14 cellular contexts compared by ENCODE assay signal in genomic region chr15:64547275-64547674, GRCh38.
A peak's percentile ranks its signal among the peaks of the same experiment; 100 is the strongest.
DNase-seq lines count a peak whose midpoint lies in the region; ATAC-seq and TF ChIP-seq lines count a peak whose summit lies in the region.
"Had no signal": no experiment of that assay in that cellular context is flagged by ENCODE, and none has a peak within 500 bp of the region (broad histone marks: within the 10 kb centered on the region; RNA-seq: fewer than 3 reads in every experiment).

No MANE protein-coding gene starts in this region.

- H3K4me1 ChIP-seq in Karpas-422 (ENCODE audit: low read length) (peaks cover 36% of the 10 kb centered on the region), parathyroid adenoma (no peaks in the 10 kb centered on the region)

- H3K4me1 Mint-ChIP-seq in central memory CD8-positive, alpha-beta T cell: peaks cover 11% of the 10 kb centered on the region

- H3K9me2 ChIP-seq in Karpas-422 (replicated peaks; ENCODE audit: insufficient read depth, low read length): no peaks in the 10 kb centered on the region

- H3K36me3 ChIP-seq in Karpas-422 (ENCODE audit: insufficient read depth, low read length): 0 out of 2 replicates have a peak, but pooled peaks cover 3% of the 10 kb centered on the region
- H3K36me3 ChIP-seq in parathyroid adenoma (ENCODE audit: control insufficient read depth, insufficient read depth, low read length): no peaks in the 10 kb centered on the region
- H3K36me3 ChIP-seq: HAP-1 had no signal

- H3K27ac ChIP-seq in Karpas-422 (ENCODE audit: low read length) (peak overlapping the region; percentile 33; the same call in 1 of the 2 replicates), parathyroid adenoma (peak overlapping the region; percentile 72)
- H3K27ac ChIP-seq: 22Rv1 had no signal

- H3K4me3 ChIP-seq in Karpas-422 (ENCODE audit: low read length) (no peak overlapping the region), parathyroid adenoma (ENCODE audit: low read depth, low read length) (no peak overlapping the region)
- H3K4me3 ChIP-seq: GM12878, HAP-1 had no signal

- TF ChIP-seq CTCF in parathyroid adenoma (IDR thresholded peaks at IDR 0.05): no peak

- H2AFZ ChIP-seq in Karpas-422 (ENCODE audit: low read length): no peak overlapping the region
- H2AFZ ChIP-seq in parathyroid adenoma: no peak overlapping the region

- no peak for ATAC-seq in central memory CD8-positive, alpha-beta T cell (replicated peaks; ENCODE audit: extremely low read depth, poor library complexity, severe bottlenecking)
- ATAC-seq in GM18868 (IDR thresholded peaks at IDR 0.05; ENCODE audit: unreplicated experiment): no peak
- ATAC-seq: GM12878, HepG2 had no signal

- H3K36me3 Mint-ChIP-seq in central memory CD8-positive, alpha-beta T cell (ENCODE audit: insufficient read depth): peaks cover 3% of the 10 kb centered on the region

- H3K9ac ChIP-seq in Karpas-422 (ENCODE audit: low read length) (no peak overlapping the region), parathyroid adenoma (no peak overlapping the region)

- H4K20me1 ChIP-seq in Karpas-422 (ENCODE audit: insufficient read depth, low read depth, low read length): no peaks in the 10 kb centered on the region

- no peaks in the 10 kb centered on the region for H3K27me3 Mint-ChIP-seq in central memory CD8-positive, alpha-beta T cell

- H3K9me3 ChIP-seq in Karpas-422 (ENCODE audit: low read length): no peaks in the 10 kb centered on the region
- no peaks in the 10 kb centered on the region for H3K9me3 ChIP-seq in parathyroid adenoma (ENCODE audit: control insufficient read depth, low read length)
- H3K9me3 ChIP-seq: HAP-1 had no signal

- no peak overlapping the region for H3K4me3 Mint-ChIP-seq in central memory CD8-positive, alpha-beta T cell
- H3K4me3 Mint-ChIP-seq: CD14-positive monocyte had no signal

- no peaks in the 10 kb centered on the region for H3K27me3 ChIP-seq in Karpas-422 (ENCODE audit: low read length)
- no peaks in the 10 kb centered on the region for H3K27me3 ChIP-seq in parathyroid adenoma (ENCODE audit: control insufficient read depth, insufficient read depth, low read length)

- H3K4me2 ChIP-seq in Karpas-422 (ENCODE audit: low read depth, low read length, poor library complexity, severe bottlenecking) (peak overlapping the region; percentile 17), parathyroid adenoma (ENCODE audit: low read length) (no peak overlapping the region)

- no peaks in the 10 kb centered on the region for H3K9me3 Mint-ChIP-seq in central memory CD8-positive, alpha-beta T cell

- H3K79me2 ChIP-seq in Karpas-422 (ENCODE audit: low read length) (peaks cover 97% of the 10 kb centered on the region), parathyroid adenoma (peaks cover 5% of the 10 kb centered on the region)

- DNase-seq in DMS 273 (lab: John Stamatoyannopoulos, UW; ENCODE audit: unreplicated experiment): peak; percentile 17
- no peak for DNase-seq in DMS 273 treated with DMSO at 0.1 percent for 48 hours (lab: John Stamatoyannopoulos, UW)
- no peak for DNase-seq in Karpas-422
- no peak for DNase-seq in central memory CD8-positive, alpha-beta T cell (ENCODE audit: low spot score in 2 of 2)
- no peak for DNase-seq in NAMALWA (ENCODE audit: low spot score)
- DNase-seq in NCI-H82 (lab: John Stamatoyannopoulos, UW): no peak
- DNase-seq: DMS79 had no signal

- peak overlapping the region; percentile 51 for H3K27ac Mint-ChIP-seq in central memory CD8-positive, alpha-beta T cell (ENCODE audit: low read depth)
- H3K27ac Mint-ChIP-seq: CD14-positive monocyte had no signal
